In genomic region chrX:65581661-65582339, GRCh38 we compare ENCODE assay signal across 8 cellular contexts. TPM values are rescaled to one million over a fixed set of nuclear protein-coding genes. Genes with fewer than 3 reads are reported as not detected.
DNase-seq lines count a peak whose midpoint lies in the region; ATAC-seq and TF ChIP-seq lines count a peak whose summit lies in the region.

No MANE protein-coding gene starts in this region.

- DNase-seq in G401 (ENCODE audit: low spot score) (peak; percentile 65), RKO (ENCODE audit: low spot score) (peak; percentile 72), foreskin melanocyte (peak; percentile 52), ovary (peak; percentile 38 to 74 (median 58)), GOT3 (lab: John Stamatoyannopoulos, UW) (no peak)
- peak; percentile 23 for DNase-seq in activated T-helper 9 cell treated with anti-CD3 and anti-CD28 coated beads, Interleukin-2, amount 50 U/mL, for 16 hours (ENCODE audit: low read depth)

- 13 to 18% (median 13%) methylated on average over 12 of the region's 12 CpGs for WGBS in ovary, 3 donors

- no peak overlapping the region for H3K27ac ChIP-seq in HUES6 (ENCODE audit: low read depth, low read length)
- H3K27ac ChIP-seq in ovary: no peak overlapping the region

- H3K27me3 ChIP-seq in HUES6 (ENCODE audit: control insufficient read depth, insufficient read depth, low read length) (no peaks in the 10 kb centered on the region), ovary (no peaks in the 10 kb centered on the region)

- no peak for TF ChIP-seq EP300 in ovary (IDR thresholded peaks at IDR 0.05)

- H3K9ac ChIP-seq in HUES6 (ENCODE audit: low read length): peak overlapping the region; percentile 19

- H3K4me3 ChIP-seq in HUES6 (ENCODE audit: low read depth, low read length) (no peak overlapping the region), ovary (no peak overlapping the region)

- H3K4me1 ChIP-seq in HUES6 (ENCODE audit: control insufficient read depth, insufficient read depth, low read length) (peaks cover 15% of the 10 kb centered on the region; the same call in 1 of the 2 replicates), ovary (ENCODE audit: insufficient read depth) (no peaks in the 10 kb centered on the region)

- in situ Hi-C loops in G401 (cut with HindIII; ENCODE audit: low sequenced_read_pairs): no loop called here

- no peak for TF ChIP-seq POLR2A in ovary (IDR thresholded peaks at IDR 0.05)

- H3K9me3 ChIP-seq in HUES6 (ENCODE audit: control insufficient read depth, insufficient read depth, low read depth, low read length) (peaks cover 4% of the 10 kb centered on the region; the same call in 1 of the 2 replicates), ovary (no peaks in the 10 kb centered on the region)

- peak; percentile 86 for ATAC-seq in GM21529 (IDR thresholded peaks at IDR 0.05; ENCODE audit: unreplicated experiment)

- TF ChIP-seq CTCF in ovary (IDR thresholded peaks at IDR 0.05): peak; percentile 32 to 74 (median 69)

- intact Hi-C loops in ovary (cut with DNase I): loop anchor here in 3 of 4 donors (2.0 to 5.0 kb wide), 2 partner anchors 405 to 406 kb away; no protein-coding TSS in a partner anchor

- H3K36me3 ChIP-seq in HUES6 (ENCODE audit: control insufficient read depth, insufficient read depth, low read length) (no peaks in the 10 kb centered on the region), ovary (no peaks in the 10 kb centered on the region)

RNA-seq across cellular contexts. Expression of gene LAS1L, which starts 47.2 kb away (rescaled TPM):
- 24.6 and 40.5 TPM in 2 replicates for total RNA-seq in G401 (2014; rRNA removed; shearing (Covaris generic))
- total RNA-seq in ovary: 10 to 100 TPM; 14.4 to 35.1 (median 32.0) TPM
- 10 to 100 TPM; 29.7 to 30.9 TPM for polyA plus RNA-seq in ovary
